Comparison of ENCODE assay signal across 8 cellular contexts in the genomic region with DNA sequence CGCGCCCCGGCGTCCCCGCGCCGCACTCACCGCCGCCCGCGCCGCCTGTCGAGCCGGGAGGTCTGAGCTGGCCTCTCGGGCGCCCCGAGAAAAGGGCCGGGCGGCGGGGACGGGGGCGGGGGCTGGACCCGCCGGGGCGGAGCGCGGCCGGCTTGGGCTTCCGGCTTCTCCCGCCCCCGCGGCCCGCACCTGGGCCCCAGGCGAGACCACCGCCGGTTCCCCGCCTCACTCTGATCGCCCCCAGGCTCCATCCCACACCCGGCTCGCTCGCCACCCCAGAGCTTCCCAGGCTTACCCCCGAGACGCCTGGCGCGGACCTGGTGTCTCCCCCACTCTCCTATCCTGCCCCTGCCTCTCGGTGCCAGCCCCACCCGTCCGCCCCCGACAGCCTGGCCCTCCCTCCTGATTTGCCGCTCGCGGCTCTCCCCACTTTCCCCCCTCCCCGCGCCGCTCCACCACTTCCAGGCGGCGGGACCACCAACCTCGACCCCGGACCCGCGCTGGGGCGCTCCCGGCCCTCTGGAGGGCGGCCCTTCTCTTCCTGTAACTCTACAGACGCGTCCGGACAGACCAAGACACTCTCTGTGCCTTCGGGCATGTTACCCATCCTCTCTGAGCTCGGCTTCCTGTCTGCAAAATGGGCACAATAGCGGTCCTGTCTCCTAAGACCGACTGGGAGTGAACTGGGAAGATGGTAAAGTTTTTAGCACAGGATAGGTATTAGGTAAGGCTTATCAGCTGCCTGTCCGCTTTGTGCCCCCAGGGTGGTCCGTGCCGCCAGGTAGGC. TPM values are rescaled to one million over a fixed set of nuclear protein-coding genes. Genes with fewer than 3 reads are reported as not detected.
A peak's percentile ranks its signal among the peaks of the same experiment; 100 is the strongest.
DNase-seq lines count a peak whose midpoint lies in the region; ATAC-seq and TF ChIP-seq lines count a peak whose summit lies in the region.

Gene LITAF (minus strand): TSS at position 64 of the 787 bp plus-strand sequence. CDS start 30,189 bp downstream, outside the sequence.

- H3K9me3 ChIP-seq in PC-3 (ENCODE audit: low read length), result no peaks in the 10 kb centered on the region
- no peaks in the 10 kb centered on the region for H3K9me3 ChIP-seq in upper lobe of left lung

- peaks cover 17% of the 10 kb centered on the region; the same call in 1 of the 2 replicates for H3K27me3 ChIP-seq in PC-3 (ENCODE audit: low read length)
- H3K27me3 ChIP-seq in upper lobe of left lung, result no peaks in the 10 kb centered on the region

- H3K27ac ChIP-seq in PC-3 (ENCODE audit: low read length), result no peak within 1 kb of the TSS
- H3K27ac ChIP-seq in upper lobe of left lung, result peak within 1 kb of the TSS; percentile 94 to 100 (median 98)

- peak within 1 kb of the TSS; percentile 76 for H2AFZ ChIP-seq in PC-3 (ENCODE audit: low read length)

- no peak for TF ChIP-seq EP300 in upper lobe of left lung (IDR thresholded peaks at IDR 0.05)

- ATAC-seq in HG02938 (IDR thresholded peaks at IDR 0.05; ENCODE audit: unreplicated experiment), result peak; percentile 42
- peak; percentile 56 for ATAC-seq in PC-3
- peak; percentile 80 to 93 for ATAC-seq in upper lobe of left lung (ENCODE audit: low FRiP score in 2 of 2)

- no TSS peak for BruUV-seq in PC-3 (replicated peaks; lab: Mats Ljungman, UMichigan)

- CTCF ChIA-PET in PC-3 (lab: Charles Lee), result no interaction called here

- H3K4me3 ChIP-seq in PC-3 (ENCODE audit: low read length) (peak within 1 kb of the TSS; percentile 68), upper lobe of left lung (peak within 1 kb of the TSS; percentile 62 to 88 (median 83))

- 0 to 12% methylated on average over 7 to 26 of the region's 74 CpGs for WGBS in upper lobe of left lung, 2 donors

- H3K9ac ChIP-seq in PC-3 (ENCODE audit: low read length), result peak within 1 kb of the TSS; percentile 50

- no peaks in the 10 kb centered on the region for H3F3A ChIP-seq in PC-3 (ENCODE audit: low read length, unreplicated experiment)

- H3K4me1 ChIP-seq in PC-3 (ENCODE audit: insufficient read depth, low read length), result peaks cover 16% of the 10 kb centered on the region; the same call in 1 of the 2 replicates
- peaks cover 27 to 50% (median 33%) of the 10 kb centered on the region in 4 donors for H3K4me1 ChIP-seq in upper lobe of left lung

- POLR2A ChIA-PET in PC-3 (lab: Charles Lee; ENCODE audit: unreplicated experiment), result no interaction called here

- no peaks in the 10 kb centered on the region for H3K9me2 ChIP-seq in PC-3 (replicated peaks; ENCODE audit: low read length)

- H3K36me3 ChIP-seq in PC-3 (ENCODE audit: low read depth, low read length) (no peaks in the 10 kb centered on the region), upper lobe of left lung (no peaks in the 10 kb centered on the region)

- intact Hi-C loops in PC-3 (cut with micrococcal nuclease), result no loop called here

- peak within 1 kb of the TSS; percentile 80 for H3K4me2 ChIP-seq in PC-3 (ENCODE audit: low read length)

- peak in 3 of 4 donors; percentile 27 to 93 (median 40) for TF ChIP-seq POLR2A in upper lobe of left lung (IDR thresholded peaks at IDR 0.05)

- no peaks in the 10 kb centered on the region for H4K20me1 ChIP-seq in PC-3 (ENCODE audit: low read length)

- DNase-seq in NCI-H748 (lab: John Stamatoyannopoulos, UW; ENCODE audit: unreplicated experiment), result peak; percentile 45
- no peak for DNase-seq in NCI-H748 treated with DMSO at 0.1 percent for 48 hours (lab: John Stamatoyannopoulos, UW)
- DNase-seq in PC-3, result peak; percentile 23
- peak; percentile 42 for DNase-seq in activated gamma-delta T cell treated with anti-CD3 and anti-CD28 coated beads, Interleukin-2, amount 50 U/mL, for 16 hours (ENCODE audit: low read depth)
- peak; percentile 71 for DNase-seq in foreskin melanocyte
- DNase-seq in nucleus accumbens (lab: John Stamatoyannopoulos, UW), result peak in 43 of 56 donors; percentile 8 to 77 (median 46)
- DNase-seq in upper lobe of left lung, result peak; percentile 72 to 95

- H3K79me2 ChIP-seq in PC-3 (ENCODE audit: low read length), result peaks cover 6% of the 10 kb centered on the region; the same call in 1 of the 2 replicates

- TF ChIP-seq CTCF in PC-3 (conservative IDR thresholded peaks at IDR 0.05; ENCODE audit: low read depth, low read length), result no peak
- peak in 2 of 6 experiments; percentile 13 to 19 for TF ChIP-seq CTCF in upper lobe of left lung (IDR thresholded peaks at IDR 0.05)

RNA-seq across cellular contexts. Expression of gene LITAF, which starts in this region (rescaled TPM):
- total RNA-seq in PC-3 (2014; rRNA removed), result 12.8 and 13.1 TPM in 2 replicates
- 100 to 1,000 TPM in 4 of 6 donors, 10 to 100 TPM in 2; 65.8 to 281 (median 113) TPM for total RNA-seq in upper lobe of left lung
